Comparison of ENCODE assay signal across 18 cellular contexts in the genomic region with DNA sequence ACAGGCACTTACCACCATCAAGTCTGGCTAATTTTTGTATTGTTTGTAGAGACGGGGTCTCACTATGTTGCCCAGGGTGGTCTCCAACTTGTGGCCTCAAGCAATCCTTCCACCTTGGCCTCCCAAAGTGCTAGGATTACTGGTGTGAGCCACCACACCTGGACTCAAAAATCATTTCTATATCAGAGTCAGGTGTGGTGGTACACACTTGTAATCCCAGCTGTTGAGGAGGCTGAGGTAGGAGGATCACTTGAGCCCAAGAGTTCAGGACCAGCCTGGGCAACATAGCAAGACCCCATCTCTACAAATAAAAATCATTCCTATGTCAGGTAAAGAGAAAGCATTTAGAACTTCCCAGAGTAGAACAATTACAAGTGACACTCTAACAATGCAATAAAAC. TPM values are rescaled to one million over a fixed set of nuclear protein-coding genes. Genes with fewer than 3 reads are reported as not detected.
DNase-seq lines count a peak whose midpoint lies in the region; ATAC-seq, FAIRE-seq and TF ChIP-seq lines count a peak whose summit lies in the region.
"Had no signal": no experiment of that assay in that cellular context is flagged by ENCODE, and none has a peak within 500 bp of the region (broad histone marks: within the 10 kb centered on the region; RNA-seq: fewer than 3 reads in every experiment).

No MANE protein-coding gene starts in this region.

- no peak for TF ChIP-seq RAD21 in HepG2 (CRISPR knock-in tag; IDR thresholded peaks at IDR 0.05)

- no peaks in the 10 kb centered on the region for H4K20me1 ChIP-seq in HepG2 (ENCODE audit: insufficient read depth, low read length)

- POLR2A ChIA-PET in HepG2 (lab: Yijun Ruan, JAX): no interaction called here
- POLR2A ChIA-PET in activated CD8-positive, alpha-beta T cell treated with anti-CD3 and anti-CD28 coated beads, Interleukin-2, amount 10 ng/mL, durations not matched to agents 7 days and 5 days (lab: Charles Lee): interaction anchor here (0.6 to 2.9 kb wide), 4 partner anchors 47 to 282 kb away, joined by 5 to 33 read pairs (median 18); partner anchors contain the start of gene MYO9B

- H3K27ac ChIP-seq in HepG2 (ENCODE audit: extremely low read length, insufficient read depth, low read length) (no peak overlapping the region), right lobe of liver (no peak overlapping the region), aorta (ENCODE audit: low read depth in 1 of 2, low read length in 2 of 2) (peak overlapping the region in 1 of 2 donors; percentile 12)
- H3K27ac ChIP-seq: ovary, uterus had no signal

- no peaks in the 10 kb centered on the region for H3K27me3 Mint-ChIP-seq in activated CD8-positive, alpha-beta T cell treated with anti-CD3 and anti-CD28 coated beads, Interleukin-2, amount 10 ng/mL, durations not matched to agents 7 days and 5 days (ENCODE audit: low read depth)
- H3K27me3 Mint-ChIP-seq in naive B cell: no peaks in the 10 kb centered on the region

- peaks cover 52% of the 10 kb centered on the region for H3K36me3 Mint-ChIP-seq in activated CD8-positive, alpha-beta T cell treated with anti-CD3 and anti-CD28 coated beads, Interleukin-2, amount 10 ng/mL, durations not matched to agents 7 days and 5 days (ENCODE audit: low read depth)
- peaks cover 0 to 6% of the 10 kb centered on the region in 2 donors for H3K36me3 Mint-ChIP-seq in naive B cell

- H3K79me2 ChIP-seq in HepG2 (ENCODE audit: insufficient read depth, low read length): no peaks in the 10 kb centered on the region

- peak overlapping the region; percentile 100 for H3K27ac Mint-ChIP-seq in activated CD8-positive, alpha-beta T cell treated with anti-CD3 and anti-CD28 coated beads, Interleukin-2, amount 10 ng/mL, durations not matched to agents 7 days and 5 days
- H3K27ac Mint-ChIP-seq in naive B cell: peak overlapping the region in 4 of 6 donors; percentile 75 to 99 (median 92)

- TF ChIP-seq POLR2A in HepG2 (IDR thresholded peaks at IDR 0.05; ENCODE audit: insufficient read depth in 1 of 2, low read depth in 2 of 2, low read length in 2 of 2): no peak
- TF ChIP-seq POLR2A in right lobe of liver (IDR thresholded peaks at IDR 0.05): no peak
- no peak for TF ChIP-seq POLR2A in erythroblast (IDR thresholded peaks at IDR 0.05; ENCODE audit: low read length)

- no peaks in the 10 kb centered on the region; a peak in 4 of 5 replicates for H3K36me3 ChIP-seq in HepG2 (replicated peaks in 1 of 2; ENCODE audit: control insufficient read depth in 1 of 2, insufficient read depth in 2 of 2, low read length in 2 of 2)
- H3K36me3 ChIP-seq in right lobe of liver: no peaks in the 10 kb centered on the region
- H3K36me3 ChIP-seq in aorta (ENCODE audit: control insufficient read depth in 1 of 2, insufficient read depth in 2 of 2, low read length in 1 of 2): no peaks in the 10 kb centered on the region
- H3K36me3 ChIP-seq: breast epithelium, ovary, uterus had no signal

- TF ChIP-seq CTCF in HepG2 (CRISPR knock-in tag; IDR thresholded peaks at IDR 0.05): no peak
- TF ChIP-seq CTCF in right lobe of liver (IDR thresholded peaks at IDR 0.05): no peak

- H3K4me3 Mint-ChIP-seq in activated CD8-positive, alpha-beta T cell treated with anti-CD3 and anti-CD28 coated beads, Interleukin-2, amount 10 ng/mL, durations not matched to agents 7 days and 5 days: peak overlapping the region; percentile 83
- H3K4me3 Mint-ChIP-seq in naive B cell: peak overlapping the region in 4 of 8 donors; percentile 33 to 72 (median 52)

- no peak overlapping the region for H3K9ac ChIP-seq in HepG2 (ENCODE audit: insufficient read depth, low read depth, low read length)

- no peak for TF ChIP-seq EP300 in HepG2 (IDR thresholded peaks at IDR 0.05; ENCODE audit: low read depth in 2 of 2, low read length in 2 of 2)
- TF ChIP-seq EP300 in HepG2 (CRISPR knock-in tag; IDR thresholded peaks at IDR 0.05; ENCODE audit: borderline replicate concordance): no peak

- ATAC-seq in HepG2: no peak
- no peak for ATAC-seq in right lobe of liver
- ATAC-seq in activated CD8-positive, alpha-beta T cell treated with anti-CD3 and anti-CD28 coated beads, Interleukin-2, amount 10 ng/mL, durations not matched to agents 7 days and 5 days: no peak
- ATAC-seq in naive B cell (ENCODE audit: low read depth in 2 of 2): no peak
- ATAC-seq in aorta (ENCODE audit: low FRiP score): no peak

- peaks cover 79% of the 10 kb centered on the region for H3K4me1 Mint-ChIP-seq in activated CD8-positive, alpha-beta T cell treated with anti-CD3 and anti-CD28 coated beads, Interleukin-2, amount 10 ng/mL, durations not matched to agents 7 days and 5 days (ENCODE audit: low read depth)
- H3K4me1 Mint-ChIP-seq in naive B cell: peaks cover 30 to 61% (median 38%) of the 10 kb centered on the region in 3 donors

- H3K9me3 ChIP-seq in HepG2 (ENCODE audit: low read length): no peaks in the 10 kb centered on the region
- H3K9me3 ChIP-seq in right lobe of liver: no peaks in the 10 kb centered on the region
- no peaks in the 10 kb centered on the region for H3K9me3 ChIP-seq in aorta (ENCODE audit: control insufficient read depth, low read length)
- H3K9me3 ChIP-seq: breast epithelium, ovary, uterus had no signal

- H3K9me3 Mint-ChIP-seq in activated CD8-positive, alpha-beta T cell treated with anti-CD3 and anti-CD28 coated beads, Interleukin-2, amount 10 ng/mL, durations not matched to agents 7 days and 5 days (ENCODE audit: insufficient read depth): no peaks in the 10 kb centered on the region
- peaks cover 0 to 4% (median 0%) of the 10 kb centered on the region in 7 donors for H3K9me3 Mint-ChIP-seq in naive B cell

- no TSS peak for BruUV-seq in HepG2 (replicated peaks; lab: Mats Ljungman, UMichigan)

- DNase-seq in HepG2 (ENCODE audit: low spot score) (no peak), right lobe of liver (no peak), naive B cell (no peak), erythroblast (lab: John Stamatoyannopoulos, UW) (no peak), KG1 (lab: John Stamatoyannopoulos, UW) (no peak), LoVo (ENCODE audit: low spot score) (no peak), aorta (no peak)
- DNase-seq in activated CD8-positive, alpha-beta T cell treated with anti-CD3 and anti-CD28 coated beads, Interleukin-2, amount 10 ng/mL, durations not matched to agents 7 days and 5 days: no peak
- DNase-seq: activated CD4-positive, alpha-beta T cell treated with anti-CD3 and anti-CD28 coated beads, Interleukin-2, amount 50 U/mL, for 48 hours; activated gamma-delta T cell treated with Interleukin-2 at 50 U/mL for 16 hours; DMS 273 treated with DMSO at 0.1 percent for 48 hours; NCI-H1105 treated with DMSO at 0.1 percent for 48 hours; ovary; stimulated activated naive CD4-positive, alpha-beta T cell; T-helper 9 cell; uterus had no signal

- H3K4me2 ChIP-seq in HepG2 (ENCODE audit: low read depth, low read length): no peak overlapping the region

- no peak for FAIRE-seq in HepG2 (lab: Jason Lieb, UNC)

- intact Hi-C loops in HepG2 (cut with micrococcal nuclease; ENCODE audit: unreplicated experiment) (no loop called here), right lobe of liver (cut with DNase I) (no loop called here), aorta (cut with DNase I) (no loop called here)

- H3K27me3 ChIP-seq in HepG2 (ENCODE audit: control insufficient read depth in 1 of 2, insufficient read depth in 2 of 2, low read length in 2 of 2) (no peaks in the 10 kb centered on the region), right lobe of liver (no peaks in the 10 kb centered on the region), aorta (ENCODE audit: control insufficient read depth in 1 of 2, insufficient read depth in 2 of 2, low read length in 1 of 2) (no peaks in the 10 kb centered on the region)
- H3K27me3 ChIP-seq: breast epithelium, ovary, uterus had no signal

- CTCF ChIA-PET in HepG2 (lab: Yijun Ruan, JAX; ENCODE audit: low intra/inter-chr PET ratio, low total read pairs): no interaction called here
- CTCF ChIA-PET in activated CD8-positive, alpha-beta T cell treated with anti-CD3 and anti-CD28 coated beads, Interleukin-2, amount 10 ng/mL, durations not matched to agents 7 days and 5 days (lab: Charles Lee): interaction anchor here (1.7 to 2.3 kb wide), 2 partner anchors 34 to 60 kb away, joined by 6 to 12 read pairs; no protein-coding TSS in a partner anchor

- 100% methylated on average over 1 of the region's 1 CpG for WGBS in HepG2 (ENCODE audit: low lambda C conversion rate)
- no CpG with 5 or more reads among the region's 1 CpG for WGBS in right lobe of liver (ENCODE audit: insufficient coverage, low coverage, low lambda C conversion rate, missing lambda C conversion rate)
- WGBS in aorta, 2 donors: 82 to 97% methylated on average over 1 of the region's 1 CpG

- H3K4me3 ChIP-seq in HepG2 (replicated peaks in 1 of 3; ENCODE audit: insufficient read depth in 1 of 3, low read depth in 2 of 3, low read length in 3 of 3) (no peak overlapping the region), right lobe of liver (no peak overlapping the region), aorta (ENCODE audit: low read length in 2 of 2) (no peak overlapping the region)
- H3K4me3 ChIP-seq: breast epithelium, ovary, skin epidermis, uterus had no signal

- no peak overlapping the region for H2AFZ ChIP-seq in HepG2 (ENCODE audit: low read length)

- H3K4me1 ChIP-seq in HepG2 (ENCODE audit: insufficient read depth, low read length) (no peaks in the 10 kb centered on the region), right lobe of liver (peaks cover 0 to 7% (median 0%) of the 10 kb centered on the region in 4 donors), aorta (ENCODE audit: control insufficient read depth in 1 of 2, insufficient read depth in 2 of 2, low read length in 2 of 2) (no peaks in the 10 kb centered on the region)
- H3K4me1 ChIP-seq: uterus had no signal

- in situ Hi-C loops in HepG2 (cut with HindIII; ENCODE audit: extremely low pct_ligation_motif_present, low pct_unique_long_range_greater_than_20kb): no loop called here

RNA-seq across cellular contexts. Expression of gene MYO9B, which starts 48.4 kb away (rescaled TPM):
- total RNA-seq in HepG2 (2016; rRNA removed; fragmentation: Illumina TruSeq; extraction: Trizol): 14.1 and 18.0 TPM in 2 replicates
- total RNA-seq in HepG2 (2016; cell fraction: cytosol; rRNA removed; fragmentation: Illumina TruSeq; extraction: Trizol; ENCODE audit: low read depth): 13.9 and 14.5 TPM in 2 replicates
- total RNA-seq in HepG2 (2016; cell fraction: insoluble cytoplasmic fraction; rRNA removed; fragmentation: Illumina TruSeq; extraction: Trizol): 10.1 and 18.6 TPM in 2 replicates
- 10.7 and 11.5 TPM in 2 replicates for total RNA-seq in HepG2 (2016; cell fraction: membrane; rRNA removed; fragmentation: Illumina TruSeq; extraction: Trizol)
- total RNA-seq in HepG2 (2016; cell fraction: nucleus; rRNA removed; fragmentation: Illumina TruSeq; extraction: Trizol): 22.1 and 24.4 TPM in 2 replicates
- 18.3 and 23.4 TPM in 2 replicates for polyA plus RNA-seq in HepG2 (2011; rRNA removed)
- 7.2 and 9.7 TPM in 2 replicates for polyA plus RNA-seq in HepG2 (2011; cell fraction: cytosol; rRNA removed)
- polyA plus RNA-seq in HepG2 (2011; cell fraction: nucleus; rRNA removed): 169 and 196 TPM in 2 replicates
- 15.6 and 21.8 TPM in 2 replicates for polyA plus RNA-seq in HepG2 (2012)
- polyA plus RNA-seq in HepG2 (2016; cell fraction: cytosol; fragmentation: Illumina TruSeq; extraction: Trizol; ENCODE audit: low read depth): 1.5 and 1.8 TPM in 2 replicates
- polyA plus RNA-seq in HepG2 (2016; cell fraction: insoluble cytoplasmic fraction; fragmentation: Illumina TruSeq; extraction: Trizol; ENCODE audit: low read depth): 11.9 and 14.6 TPM in 2 replicates
- 3.6 and 3.7 TPM in 2 replicates for polyA plus RNA-seq in HepG2 (2016; cell fraction: membrane; fragmentation: Illumina TruSeq; extraction: Trizol; ENCODE audit: low read depth)
- 77.8 and 81.3 TPM in 2 replicates for polyA plus RNA-seq in HepG2 (2016; cell fraction: nucleus; fragmentation: Illumina TruSeq; extraction: Trizol; ENCODE audit: insufficient read depth, low read depth)
- 28.0 and 67.0 TPM in 2 replicates for polyA minus RNA-seq in HepG2 (2011; rRNA and poly(A)+ RNA removed; ENCODE audit: low replicate concordance)
- 11.5 and 11.6 TPM in 2 replicates for polyA minus RNA-seq in HepG2 (2011; cell fraction: cytosol; rRNA and poly(A)+ RNA removed)
- polyA minus RNA-seq in HepG2 (2011; cell fraction: nucleus; rRNA and poly(A)+ RNA removed): 37.3 and 38.0 TPM in 2 replicates
- total RNA-seq in right lobe of liver: 10 to 100 TPM; 25.4 to 38.7 (median 36.0) TPM
- total RNA-seq in activated CD8-positive, alpha-beta T cell treated with anti-CD3 and anti-CD28 coated beads, Interleukin-2, amount 10 ng/mL, durations not matched to agents 7 days and 5 days: 100 to 1,000 TPM; 276 to 280 TPM
- polyA plus RNA-seq in naive B cell (ENCODE audit: low read depth in 6 of 6): 10 to 100 TPM in 2 of 6 donors, 1 to 10 TPM in 4; 3.1 to 34.9 (median 6.9) TPM
- total RNA-seq in aorta: 100 to 1,000 TPM; 165 to 176 TPM
- polyA plus RNA-seq in aorta: 100 to 1,000 TPM in 1 of 2 donors, 10 to 100 TPM in 1; 34.3 to 183 TPM

RNA-seq across cellular contexts. Expression of gene HAUS8, which starts 48.8 kb away (rescaled TPM):
- total RNA-seq in HepG2 (2016; rRNA removed; fragmentation: Illumina TruSeq; extraction: Trizol) (17.5 and 19.1 TPM in 2 replicates), right lobe of liver (1 to 10 TPM; 3.7 to 8.5 (median 5.8) TPM), aorta (1 to 10 TPM; 5.8 to 7.2 TPM)
- 7.9 and 8.8 TPM in 2 replicates for total RNA-seq in HepG2 (2016; cell fraction: cytosol; rRNA removed; fragmentation: Illumina TruSeq; extraction: Trizol; ENCODE audit: low read depth)
- total RNA-seq in HepG2 (2016; cell fraction: insoluble cytoplasmic fraction; rRNA removed; fragmentation: Illumina TruSeq; extraction: Trizol): 17.4 and 19.5 TPM in 2 replicates
- 10.4 and 12.6 TPM in 2 replicates for total RNA-seq in HepG2 (2016; cell fraction: membrane; rRNA removed; fragmentation: Illumina TruSeq; extraction: Trizol)
- total RNA-seq in HepG2 (2016; cell fraction: nucleus; rRNA removed; fragmentation: Illumina TruSeq; extraction: Trizol): 10.9 and 13.5 TPM in 2 replicates
- polyA plus RNA-seq in HepG2 (2011; rRNA removed) (7.1 and 7.8 TPM in 2 replicates), naive B cell (ENCODE audit: low read depth in 6 of 6) (10 to 100 TPM in 2 of 6 donors, 1 to 10 TPM in 4; 3.9 to 11.4 (median 7.2) TPM), aorta (10 to 100 TPM in 1 of 2 donors, 1 to 10 TPM in 1; 4.5 to 15.1 TPM)
- polyA plus RNA-seq in HepG2 (2011; cell fraction: cytosol; rRNA removed): 4.3 and 7.7 TPM in 2 replicates
- 9.4 and 9.9 TPM in 2 replicates for polyA plus RNA-seq in HepG2 (2011; cell fraction: nucleus; rRNA removed)
- polyA plus RNA-seq in HepG2 (2012): 5.2 and 6.2 TPM in 2 replicates
- polyA plus RNA-seq in HepG2 (2016; cell fraction: cytosol; fragmentation: Illumina TruSeq; extraction: Trizol; ENCODE audit: low read depth): 4.1 and 4.3 TPM in 2 replicates
- 20.4 and 22.5 TPM in 2 replicates for polyA plus RNA-seq in HepG2 (2016; cell fraction: insoluble cytoplasmic fraction; fragmentation: Illumina TruSeq; extraction: Trizol; ENCODE audit: low read depth)
- 5.6 and 9.6 TPM in 2 replicates for polyA plus RNA-seq in HepG2 (2016; cell fraction: membrane; fragmentation: Illumina TruSeq; extraction: Trizol; ENCODE audit: low read depth)
- polyA plus RNA-seq in HepG2 (2016; cell fraction: nucleus; fragmentation: Illumina TruSeq; extraction: Trizol; ENCODE audit: insufficient read depth, low read depth): 26.2 and 30.0 TPM in 2 replicates
- polyA minus RNA-seq in HepG2 (2011; rRNA and poly(A)+ RNA removed; ENCODE audit: low replicate concordance): 6.4 and 32.7 TPM in 2 replicates
- 2.3 and 4.7 TPM in 2 replicates for polyA minus RNA-seq in HepG2 (2011; cell fraction: cytosol; rRNA and poly(A)+ RNA removed)
- polyA minus RNA-seq in HepG2 (2011; cell fraction: nucleus; rRNA and poly(A)+ RNA removed): 3.7 and 4.2 TPM in 2 replicates
- 10 to 100 TPM; 66.0 to 66.7 TPM for total RNA-seq in activated CD8-positive, alpha-beta T cell treated with anti-CD3 and anti-CD28 coated beads, Interleukin-2, amount 10 ng/mL, durations not matched to agents 7 days and 5 days
